8 cellular contexts compared by ENCODE assay signal in the genomic region with DNA sequence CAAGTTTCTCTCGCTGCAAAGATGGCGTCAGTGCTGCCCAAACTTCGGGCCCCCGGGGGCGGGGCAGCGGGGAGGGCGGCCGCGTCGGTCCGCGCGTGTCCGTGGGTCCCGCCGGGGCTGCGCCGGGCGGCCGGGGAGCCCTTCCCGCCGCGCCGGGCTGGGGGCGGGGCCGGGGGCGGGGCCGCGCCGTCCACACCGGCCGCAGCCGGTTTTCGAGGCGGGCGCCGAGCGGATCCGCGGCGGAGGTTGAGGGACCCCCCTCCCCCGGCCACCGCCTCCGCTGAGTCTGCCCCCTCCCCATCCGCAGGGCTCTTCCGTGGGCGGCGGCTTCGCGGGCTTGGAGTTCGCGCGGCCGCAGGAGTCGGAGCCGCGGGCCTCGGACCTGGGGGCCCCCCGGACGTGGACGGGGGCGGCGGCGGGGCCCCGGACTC. TPM values are rescaled to one million over a fixed set of nuclear protein-coding genes. Genes with fewer than 3 reads are reported as not detected.
DNase-seq lines count a peak whose midpoint lies in the region; ATAC-seq and TF ChIP-seq lines count a peak whose summit lies in the region.

No MANE protein-coding gene starts in this region.

- no peak overlapping the region for H3K23ac ChIP-seq in trophoblast cell (ENCODE audit: low read length)

- no peak overlapping the region for H2BK12ac ChIP-seq in trophoblast cell (ENCODE audit: low read length)

- peaks cover 17% of the 10 kb centered on the region for H3K4me1 Mint-ChIP-seq in activated naive CD8-positive, alpha-beta T cell treated with anti-CD3 and anti-CD28 coated beads for 36 hours

- peak overlapping the region; percentile 86 for H3K18ac ChIP-seq in trophoblast cell (ENCODE audit: low read length)

- H2BK120ac ChIP-seq in trophoblast cell (ENCODE audit: insufficient read depth, low read length, poor library complexity): peak overlapping the region; percentile 88

- peak; percentile 26 for ATAC-seq in GM19351 (IDR thresholded peaks at IDR 0.05; ENCODE audit: unreplicated experiment)
- ATAC-seq in GM19467 (IDR thresholded peaks at IDR 0.05; ENCODE audit: unreplicated experiment): no peak

- peak overlapping the region; percentile 77 for H3K27ac ChIP-seq in trophoblast cell (ENCODE audit: low read depth, low read length)

- no CpG with 5 or more reads among the region's 65 CpGs for WGBS in trophoblast cell (ENCODE audit: extremely low coverage, insufficient coverage, insufficient read length)

- H3K4ac ChIP-seq in trophoblast cell (ENCODE audit: low read depth, low read length): peak overlapping the region; percentile 57

- H3K27me3 ChIP-seq in trophoblast cell (ENCODE audit: insufficient read depth, low read length): no peaks in the 10 kb centered on the region

- H3K9me3 ChIP-seq in trophoblast cell (ENCODE audit: insufficient read depth, low read depth, low read length): no peaks in the 10 kb centered on the region

- H4K8ac ChIP-seq in trophoblast cell (ENCODE audit: low read depth, low read length): peak overlapping the region; percentile 75

- no peaks in the 10 kb centered on the region for H3K27me3 Mint-ChIP-seq in activated naive CD8-positive, alpha-beta T cell treated with anti-CD3 and anti-CD28 coated beads for 36 hours

- TF ChIP-seq CTCF in AG10803 (conservative IDR thresholded peaks at IDR 0.05; ENCODE audit: low read length): no peak

- H3K14ac ChIP-seq in trophoblast cell (ENCODE audit: low read length): peak overlapping the region; percentile 89

- peak overlapping the region; percentile 89 for H2AFZ ChIP-seq in trophoblast cell (ENCODE audit: insufficient read depth, low read length, poor library complexity)

- H2AK5ac ChIP-seq in trophoblast cell (ENCODE audit: low read length): peak overlapping the region; percentile 76

- intact Hi-C loops in cardiac septum (cut with DNase I): loop anchor here (5.0 kb wide), 1 partner anchor 113 kb away; the partner anchor contains the start of gene GMEB2

- H3K4me3 Mint-ChIP-seq in activated naive CD8-positive, alpha-beta T cell treated with anti-CD3 and anti-CD28 coated beads for 36 hours: no peak overlapping the region

- H3K79me1 ChIP-seq in trophoblast cell (ENCODE audit: low read length): peaks cover 15% of the 10 kb centered on the region

- peak overlapping the region; percentile 77 for H3K9ac ChIP-seq in trophoblast cell (ENCODE audit: low read length)

- H2BK5ac ChIP-seq in trophoblast cell (ENCODE audit: low read depth, low read length, poor library complexity): peak overlapping the region; percentile 83

- H3K36me3 Mint-ChIP-seq in activated naive CD8-positive, alpha-beta T cell treated with anti-CD3 and anti-CD28 coated beads for 36 hours: peaks cover 1% of the 10 kb centered on the region

- H3K27ac Mint-ChIP-seq in activated naive CD8-positive, alpha-beta T cell treated with anti-CD3 and anti-CD28 coated beads for 36 hours: no peak overlapping the region

- no peaks in the 10 kb centered on the region for H3K9me3 Mint-ChIP-seq in activated naive CD8-positive, alpha-beta T cell treated with anti-CD3 and anti-CD28 coated beads for 36 hours

- H3K4me1 ChIP-seq in trophoblast cell (ENCODE audit: control insufficient read depth in 1 of 2, insufficient read depth in 2 of 2, low read length in 2 of 2): peaks cover 16% of the 10 kb centered on the region in 2 experiments

- peak overlapping the region; percentile 61 for H3K4me2 ChIP-seq in trophoblast cell (ENCODE audit: low read length)

- H4K12ac ChIP-seq in trophoblast cell (ENCODE audit: low read depth, low read length): peak overlapping the region; percentile 76

- H3K36me3 ChIP-seq in trophoblast cell (ENCODE audit: control insufficient read depth in 1 of 2, insufficient read depth in 2 of 2, low read length in 2 of 2): peaks cover 38 to 44% of the 10 kb centered on the region in 2 experiments

- peak overlapping the region; percentile 86 for H4K91ac ChIP-seq in trophoblast cell (ENCODE audit: low read depth, low read length)

- H3K4me3 ChIP-seq in AG10803 (ENCODE audit: low read length) (peak overlapping the region; percentile 78), trophoblast cell (ENCODE audit: low read depth, low read length) (peak overlapping the region; percentile 78)

- peaks cover 7% of the 10 kb centered on the region for H3K79me2 ChIP-seq in trophoblast cell (ENCODE audit: control insufficient read depth, insufficient read depth, low read length, poor library complexity)

- DNase-seq in AG10803 (ENCODE audit: low read depth) (peak; percentile 48), NCI-H748 (lab: John Stamatoyannopoulos, UW; ENCODE audit: unreplicated experiment) (peak; percentile 58), cardiac septum (ENCODE audit: low spot score) (peak; percentile 78), trophoblast cell (peak in 1 of 2 donors; percentile 29), NCI-H526 treated with DMSO at 0.1 percent for 48 hours (lab: John Stamatoyannopoulos, UW) (no peak)
- peak; percentile 55 for DNase-seq in activated naive CD8-positive, alpha-beta T cell treated with anti-CD3 and anti-CD28 coated beads for 36 hours

RNA-seq across cellular contexts. Expression of gene SLC2A4RG, which starts 0.5 kb away (rescaled TPM):
- total RNA-seq in activated naive CD8-positive, alpha-beta T cell treated with anti-CD3 and anti-CD28 coated beads for 36 hours: 10 to 100 TPM; 25.7 to 29.3 TPM
- 67.8 TPM for total RNA-seq in cardiac septum
- 79.0 and 79.6 TPM in 2 replicates for polyA plus RNA-seq in trophoblast cell (2013)

RNA-seq across cellular contexts. Expression of gene LIME1, which starts 3.6 kb away (rescaled TPM):
- total RNA-seq in activated naive CD8-positive, alpha-beta T cell treated with anti-CD3 and anti-CD28 coated beads for 36 hours: 10 to 100 TPM in 1 of 2 experiments, 1 to 10 TPM in 1; 9.3 to 12.2 TPM
- total RNA-seq in cardiac septum: 5.0 TPM
- polyA plus RNA-seq in trophoblast cell (2013): 2.0 TPM in 2 replicates

RNA-seq across cellular contexts. Expression of gene ZGPAT, which starts 32.2 kb away (rescaled TPM):
- total RNA-seq in activated naive CD8-positive, alpha-beta T cell treated with anti-CD3 and anti-CD28 coated beads for 36 hours: 10 to 100 TPM; 22.0 to 22.1 TPM
- total RNA-seq in cardiac septum: 16.7 TPM
- polyA plus RNA-seq in trophoblast cell (2013): 13.5 and 15.2 TPM in 2 replicates

RNA-seq across cellular contexts. Expression of gene ARFRP1, which starts 32.3 kb away (rescaled TPM):
- 10 to 100 TPM; 49.5 to 50.1 TPM for total RNA-seq in activated naive CD8-positive, alpha-beta T cell treated with anti-CD3 and anti-CD28 coated beads for 36 hours
- total RNA-seq in cardiac septum: 40.3 TPM
- 8.2 and 8.3 TPM in 2 replicates for polyA plus RNA-seq in trophoblast cell (2013)

RNA-seq across cellular contexts. Expression of gene TNFRSF6B, which starts 43.6 kb away (rescaled TPM):
- total RNA-seq in activated naive CD8-positive, alpha-beta T cell treated with anti-CD3 and anti-CD28 coated beads for 36 hours: not detected
- total RNA-seq in cardiac septum: not detected
- 0.73 and 0.85 TPM in 2 replicates for polyA plus RNA-seq in trophoblast cell (2013)
